ENCODE assay signal across 12 cellular contexts in genomic region chrX:31580726-31581125, GRCh38.
DNase-seq lines count a peak whose midpoint lies in the region; ATAC-seq, FAIRE-seq and TF ChIP-seq lines count a peak whose summit lies in the region.
"Had no signal": no experiment of that assay in that cellular context is flagged by ENCODE, and none has a peak within 500 bp of the region (broad histone marks: within the 10 kb centered on the region; RNA-seq: fewer than 3 reads in every experiment).

No MANE protein-coding gene starts in this region.

- BruUV-seq in A673 (replicated peaks; lab: Mats Ljungman, UMichigan): no TSS peak

- DNase-seq in A673 (ENCODE audit: low spot score): peak; percentile 56
- DNase-seq in amniotic epithelial cell (ENCODE audit: low read depth): peak; percentile 54
- peak; percentile 59 for DNase-seq in foreskin melanocyte
- no peak for DNase-seq in testis
- DNase-seq in mucosa of descending colon: no peak
- DNase-seq in HTR-8/SVneo (ENCODE audit: insufficient read length, low spot score): no peak
- DNase-seq in posterior vena cava (ENCODE audit: low spot score): no peak
- DNase-seq: activated CD4-positive, alpha-beta T cell treated with anti-CD3 and anti-CD28 coated beads for 1 hour; immature natural killer cell; NCI-H1105 treated with DMSO at 0.1 percent for 48 hours; spleen had no signal

- no peaks in the 10 kb centered on the region for H3K9me3 ChIP-seq in A673 (ENCODE audit: low read depth, low read length, poor library complexity, severe bottlenecking)
- H3K9me3 ChIP-seq in HEK293 (ENCODE audit: control insufficient read depth, insufficient read depth, low read depth, low read length): no peaks in the 10 kb centered on the region
- H3K9me3 ChIP-seq in testis: no peaks in the 10 kb centered on the region
- no peaks in the 10 kb centered on the region for H3K9me3 ChIP-seq in mucosa of descending colon
- H3K9me3 ChIP-seq: spleen had no signal

- H3K36me3 ChIP-seq in A673 (ENCODE audit: insufficient read depth, low read length, poor library complexity, severe bottlenecking): no peaks in the 10 kb centered on the region
- no peaks in the 10 kb centered on the region for H3K36me3 ChIP-seq in HEK293 (ENCODE audit: control insufficient read depth in 2 of 2, insufficient read depth in 1 of 2, low read length in 2 of 2)
- H3K36me3 ChIP-seq in testis (ENCODE audit: low read depth, missing control alignments): no peaks in the 10 kb centered on the region
- no peaks in the 10 kb centered on the region for H3K36me3 ChIP-seq in mucosa of descending colon (ENCODE audit: low read depth)
- H3K36me3 ChIP-seq: spleen had no signal

- no peak for FAIRE-seq in HTR-8/SVneo (lab: Jason Lieb, UNC)

- TF ChIP-seq CTCF in A673 (conservative IDR thresholded peaks at IDR 0.05; ENCODE audit: low read depth, low read length) (no peak), HEK293 (tag by site-specific recombination; IDR thresholded peaks at IDR 0.05) (no peak), testis (IDR thresholded peaks at IDR 0.05) (no peak), mucosa of descending colon (IDR thresholded peaks at IDR 0.05) (no peak)

- no peak for TF ChIP-seq POLR2A in testis (IDR thresholded peaks at IDR 0.05)

- no peak overlapping the region for H3K4me3 ChIP-seq in A673 (ENCODE audit: low read depth, low read length, poor library complexity, severe bottlenecking)
- no peak overlapping the region for H3K4me3 ChIP-seq in HEK293 (ENCODE audit: low read depth, low read length)
- H3K4me3 ChIP-seq in testis: no peak overlapping the region
- no peak overlapping the region for H3K4me3 ChIP-seq in mucosa of descending colon
- H3K4me3 ChIP-seq: spleen had no signal

- POLR2A ChIA-PET in A673 (lab: Charles Lee; ENCODE audit: low non-redundant PET) (no interaction called here), HEK293 (lab: Yijun Ruan, JAX) (no interaction called here)

- H3K27me3 ChIP-seq in A673 (replicated peaks; ENCODE audit: insufficient read depth, low read depth, low read length, poor library complexity) (no peaks in the 10 kb centered on the region), testis (no peaks in the 10 kb centered on the region)
- H3K27me3 ChIP-seq: spleen had no signal

- H3K4me1 ChIP-seq in A673 (ENCODE audit: insufficient read depth, low read length, poor library complexity, severe bottlenecking) (no peaks in the 10 kb centered on the region), HEK293 (ENCODE audit: control insufficient read depth, insufficient read depth, low read length) (peaks cover 9% of the 10 kb centered on the region; the same call in 1 of the 2 replicates), testis (no peaks in the 10 kb centered on the region), mucosa of descending colon (ENCODE audit: low read depth) (no peaks in the 10 kb centered on the region)
- H3K4me1 ChIP-seq: spleen had no signal

- 64 to 83% methylated on average over 2 of the region's 2 CpGs for WGBS in testis, 2 donors

- CTCF ChIA-PET in A673 (lab: Charles Lee) (no interaction called here), HEK293 (lab: Yijun Ruan, JAX) (interaction anchor here (1.5 kb wide), 1 partner anchor 77 kb away, joined by 3 read pairs; no protein-coding TSS in a partner anchor)

- intact Hi-C loops in A673 (cut with micrococcal nuclease; ENCODE audit: unreplicated experiment): no loop called here
- intact Hi-C loops in testis (cut with DNase I; ENCODE audit: low total_unique reads): no loop called here
- intact Hi-C loops in mucosa of descending colon (cut with DNase I, micrococcal nuclease): no loop called here
- intact Hi-C loops in posterior vena cava (cut with DNase I): loop anchor here in 1 of 2 donors (10.0 kb wide), 1 partner anchor 1154 kb away; no protein-coding TSS in a partner anchor

- no peak for ATAC-seq in mucosa of descending colon

- H3K27ac ChIP-seq in A673 (ENCODE audit: low read depth, low read length, poor library complexity, severe bottlenecking) (no peak overlapping the region), HEK293 (ENCODE audit: extremely low read depth, low read depth, low read length) (peak overlapping the region; percentile 64), testis (no peak overlapping the region)
- H3K27ac ChIP-seq: spleen had no signal

TF ChIP-seq in HEK293, 187 proteins besides CTCF, POLR2A, EP300 and RAD21:
- TF ChIP-seq ZNF366 (tag by site-specific recombination; conservative IDR thresholded peaks at IDR 0.05): 0 out of 2 replicates have a peak, but pooled peaks have one; percentile 41
- TF ChIP-seq ATF2 (tag by site-specific recombination; IDR thresholded peaks at IDR 0.05; ENCODE audit: low read depth): no peak
- TF ChIP-seq ZNF664 (tag by site-specific recombination; IDR thresholded peaks at IDR 0.05): 0 out of 2 replicates have a peak, but pooled peaks have one; percentile 29
- TF ChIP-seq INSM2 (tag by site-specific recombination; IDR thresholded peaks at IDR 0.05): 0 out of 2 replicates have a peak, but pooled peaks have one; percentile 27
- peak; percentile 46 for TF ChIP-seq PRDM6 (tag by site-specific recombination; IDR thresholded peaks at IDR 0.05)
- peak; percentile 39; the same call in 1 of the 2 replicates for TF ChIP-seq ZNF629 (tag by site-specific recombination; IDR thresholded peaks at IDR 0.05)

Comparison
In these comparisons a context has a peak if more than half of its experiments do, and no peak if none do; other contexts are left out.
1. DNase-seq: peak in A673 (single experiment), amniotic epithelial cell (single experiment) and foreskin melanocyte (single experiment); none in testis (single experiment), mucosa of descending colon (0 of 3), HTR-8/SVneo (single experiment) and posterior vena cava (single experiment).